In the genomic region with DNA sequence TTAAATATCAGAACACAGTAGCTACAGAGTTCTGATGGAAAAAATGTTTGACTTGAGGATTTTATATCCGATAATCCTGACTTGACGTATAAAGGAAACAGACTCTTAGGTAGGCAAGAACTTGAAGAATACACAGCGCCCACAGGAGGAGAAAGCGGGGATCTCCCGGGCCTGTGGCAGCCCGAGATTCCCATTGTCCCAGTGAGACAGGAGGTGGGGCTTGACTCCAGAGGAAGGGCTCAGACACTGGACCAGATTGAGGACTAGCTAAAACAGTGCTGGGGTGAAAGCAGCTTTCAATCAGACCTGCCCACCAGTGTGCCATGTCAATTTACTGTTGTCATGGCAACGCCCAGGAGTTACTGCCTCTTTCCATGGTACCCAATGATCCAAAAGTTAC, we compare ENCODE assay signal across 26 cellular contexts. TPM values are rescaled to one million over a fixed set of nuclear protein-coding genes. Genes with fewer than 3 reads are reported as not detected.
DNase-seq lines count a peak whose midpoint lies in the region; ATAC-seq, FAIRE-seq and TF ChIP-seq lines count a peak whose summit lies in the region.
"Had no signal": no experiment of that assay in that cellular context is flagged by ENCODE, and none has a peak within 500 bp of the region (broad histone marks: within the 10 kb centered on the region; RNA-seq: fewer than 3 reads in every experiment).

No MANE protein-coding gene starts in this region.

- H2BK5ac ChIP-seq in H1 (ENCODE audit: low read depth, low read length) = no peak overlapping the region

- ATAC-seq in Right ventricle myocardium superior (ENCODE audit: poor library complexity) = no peak
- ATAC-seq: A549, GM23338 had no signal

- no peak overlapping the region for H2BK12ac ChIP-seq in H1 (ENCODE audit: low read depth, low read length)

- CTCF ChIA-PET in H1 (lab: Charles Lee; ENCODE audit: partially characterized antibody) = interaction anchor here (0.8 to 1.3 kb wide), 3 partner anchors 8 to 173 kb away, joined by 3 read pairs; no protein-coding TSS in a partner anchor

- H3K27ac ChIP-seq in H1 (ENCODE audit: low read depth, low read length) (no peak overlapping the region), osteoblast (ENCODE audit: low read depth, low read length) (no peak overlapping the region), ovary (no peak overlapping the region)
- H3K27ac ChIP-seq: A549, SJSA1 had no signal

- TF ChIP-seq CTCF in H1 (IDR thresholded peaks at IDR 0.05; ENCODE audit: control extremely low read depth in 1 of 3, insufficient read depth in 1 of 3, low read depth in 1 of 3, low read length in 3 of 3) (peak in 2 of 3 experiments; percentile 3 to 28; a peak in 1 of 4 replicates), osteoblast (IDR thresholded peaks at IDR 0.05; ENCODE audit: extremely low read depth, low read depth, low read length) (no peak), ovary (IDR thresholded peaks at IDR 0.05) (no peak)

- TF ChIP-seq POLR2A in H1 (IDR thresholded peaks at IDR 0.05; ENCODE audit: control extremely low read depth in 1 of 2, low read depth in 2 of 2, low read length in 2 of 2) (no peak), ovary (IDR thresholded peaks at IDR 0.05) (no peak)

- H3K36me3 ChIP-seq in H1 (ENCODE audit: control insufficient read depth in 2 of 4, insufficient read depth in 4 of 4, low read length in 3 of 4) = no peaks in the 10 kb centered on the region
- no peaks in the 10 kb centered on the region for H3K36me3 ChIP-seq in osteoblast (ENCODE audit: insufficient read depth, low read length)
- no peaks in the 10 kb centered on the region for H3K36me3 ChIP-seq in ovary
- H3K36me3 ChIP-seq: BE2C, MG63, SJSA1 had no signal

- H3K14ac ChIP-seq in H1 (ENCODE audit: insufficient read length) = no peak overlapping the region

- no peaks in the 10 kb centered on the region for H3K79me1 ChIP-seq in H1 (ENCODE audit: low read depth, low read length)

- H3K27me3 ChIP-seq in H1 (replicated peaks in 1 of 4; ENCODE audit: control insufficient read depth in 3 of 4, extremely low read depth in 1 of 4, insufficient read depth in 3 of 4, low read length in 3 of 4) (no peaks in the 10 kb centered on the region), osteoblast (ENCODE audit: insufficient read depth, low read length) (no peaks in the 10 kb centered on the region), ovary (no peaks in the 10 kb centered on the region)
- H3K27me3 ChIP-seq: BE2C, MG63, SJSA1 had no signal

- peaks cover 3 to 23% of the 10 kb centered on the region in 2 experiments; a peak in 3 of 4 replicates for H3K9me3 ChIP-seq in H1 (ENCODE audit: insufficient read depth in 2 of 2, low read depth in 1 of 2, low read length in 1 of 2)
- no peaks in the 10 kb centered on the region for H3K9me3 ChIP-seq in osteoblast (ENCODE audit: low read depth, low read length)
- no peaks in the 10 kb centered on the region for H3K9me3 ChIP-seq in ovary
- H3K9me3 ChIP-seq: MG63 had no signal

- no peak overlapping the region for H4K91ac ChIP-seq in H1 (replicated peaks; ENCODE audit: insufficient read length, low read length)

- no peak overlapping the region for H4K5ac ChIP-seq in H1 (ENCODE audit: insufficient read length, low read depth, low read length)

- H3K4me3 ChIP-seq in H1 (ENCODE audit: extremely low read depth in 1 of 4, insufficient read depth in 2 of 4, low read depth in 3 of 4, low read length in 4 of 4) (no peak overlapping the region), osteoblast (ENCODE audit: insufficient read depth, low read length) (no peak overlapping the region), ovary (no peak overlapping the region)
- H3K4me3 ChIP-seq: A549, GM23338, MG63, SJSA1 had no signal

- TF ChIP-seq EP300 in H1 (IDR thresholded peaks at IDR 0.05; ENCODE audit: borderline replicate concordance in 1 of 2, low read depth in 2 of 2, low read length in 2 of 2) (no peak), ovary (IDR thresholded peaks at IDR 0.05) (no peak)

- no peak overlapping the region for H2AK5ac ChIP-seq in H1 (ENCODE audit: low read depth, low read length)

- no peak overlapping the region for H2AFZ ChIP-seq in H1 (ENCODE audit: low read length)
- no peak overlapping the region for H2AFZ ChIP-seq in osteoblast (ENCODE audit: low read length)
- H2AFZ ChIP-seq: GM23338 had no signal

- no peak overlapping the region for H3K9ac ChIP-seq in H1 (replicated peaks in 1 of 4; ENCODE audit: extremely low read depth in 1 of 4, low read depth in 3 of 4, low read length in 3 of 4)

- intact Hi-C loops in cardiac septum (cut with DNase I) (no loop called here), Right ventricle myocardium superior (cut with DNase I) (no loop called here), ovary (cut with DNase I) (no loop called here)

- DNase-seq in cardiac septum (ENCODE audit: low spot score) = peak; percentile 49
- DNase-seq in Right ventricle myocardium superior = no peak
- peak in 1 of 2 experiments; percentile 38 for DNase-seq in H1 (ENCODE audit: low read depth in 1 of 2, low spot score in 2 of 2)
- DNase-seq in osteoblast (ENCODE audit: insufficient read length, low spot score, missing footprints) = peak; percentile 26
- no peak for DNase-seq in DMS153 treated with DMSO at 0.1 percent for 48 hours (lab: John Stamatoyannopoulos, UW; ENCODE audit: unreplicated experiment)
- DNase-seq in amniotic stem cell (lab: John Stamatoyannopoulos, UW) = no peak
- no peak for DNase-seq in ovary
- DNase-seq: BE2C; CD4-positive, CD25-positive, alpha-beta regulatory T cell; MG63; NCI-H1048; NCI-H1417 treated with DMSO at 0.1 percent for 48 hours; NCI-H187; NCI-H2107; NCI-H226; NCI-H510A treated with DMSO at 0.1 percent for 48 hours; NCI-H82 had no signal

- peak; percentile 7 to 41; a peak in 2 of 4 replicates for TF ChIP-seq RAD21 in H1 (IDR thresholded peaks at IDR 0.05 in 1 of 2, conservative IDR thresholded peaks at IDR 0.05 in 1 of 2; ENCODE audit: low read depth in 2 of 2, low read length in 2 of 2)

- no peak overlapping the region for H4K8ac ChIP-seq in H1 (ENCODE audit: extremely low read depth, insufficient read depth, low read length)

- WGBS in H1 (ENCODE audit: extremely low coverage in 1 of 2, insufficient coverage in 1 of 2, insufficient read length in 1 of 2, insufficient replicate concordance in 2 of 2, low coverage in 1 of 2, low lambda C conversion rate in 2 of 2, missing lambda C conversion rate in 1 of 2), 2 experiments = 77% methylated on average over 7 of the region's 7 CpGs; no CpG with 5 or more reads in 1 of the 2 experiments
- 87 to 91% (median 90%) methylated on average over 7 of the region's 7 CpGs for WGBS in ovary, 3 donors

- H4K20me1 ChIP-seq in H1 (replicated peaks in 1 of 2; ENCODE audit: control insufficient read depth in 1 of 2, insufficient read depth in 2 of 2, low read length in 2 of 2) = peaks cover 0 to 11% of the 10 kb centered on the region in 2 experiments
- H4K20me1 ChIP-seq in osteoblast (ENCODE audit: insufficient read depth, low read length) = no peaks in the 10 kb centered on the region

- no peak for FAIRE-seq in H1 (lab: Jason Lieb, UNC)
- FAIRE-seq: A549, GM12891, RCC 7860 had no signal

- no peak overlapping the region for H3K23ac ChIP-seq in H1 (ENCODE audit: insufficient read length)

- H3K4me1 ChIP-seq in H1 (replicated peaks in 1 of 4; ENCODE audit: control insufficient read depth in 3 of 4, insufficient read depth in 4 of 4, low read length in 3 of 4) (no peaks in the 10 kb centered on the region), osteoblast (ENCODE audit: insufficient read depth, low read length) (no peaks in the 10 kb centered on the region), ovary (ENCODE audit: insufficient read depth) (no peaks in the 10 kb centered on the region)
- H3K4me1 ChIP-seq: A549, BE2C, SJSA1 had no signal

- H3K4me2 ChIP-seq in H1 (ENCODE audit: insufficient read depth in 1 of 2, low read depth in 2 of 2, low read length in 2 of 2) (no peak overlapping the region), osteoblast (ENCODE audit: insufficient read depth, low read length) (no peak overlapping the region)
- H3K4me2 ChIP-seq: A549, GM23338 had no signal

- H2BK15ac ChIP-seq in H1 (ENCODE audit: low read length) = no peak overlapping the region

- H3K4ac ChIP-seq in H1 (replicated peaks; ENCODE audit: insufficient read length, low read depth, low read length) = no peak overlapping the region

- H3K79me2 ChIP-seq in H1 (ENCODE audit: control insufficient read depth in 1 of 2, insufficient read depth in 2 of 2, low read length in 2 of 2) (no peaks in the 10 kb centered on the region; a peak in 1 of 4 replicates), osteoblast (ENCODE audit: insufficient read depth, low read length) (no peaks in the 10 kb centered on the region)

- H3K18ac ChIP-seq in H1 (ENCODE audit: extremely low read depth, low read length) = no peak overlapping the region

- POLR2A ChIA-PET in H1 (lab: Charles Lee; ENCODE audit: partially characterized antibody) = interaction anchor here (0.6 kb wide), 1 partner anchor 408 kb away, joined by 3 read pairs; no protein-coding TSS in a partner anchor

- H3K56ac ChIP-seq in H1 (replicated peaks; ENCODE audit: insufficient read length, low read depth, low read length) = no peak overlapping the region

- H2BK120ac ChIP-seq in H1 (replicated peaks; ENCODE audit: low read depth, low read length) = no peak overlapping the region

- H3K23me2 ChIP-seq in H1 (ENCODE audit: low read depth, low read length) = peaks cover 11% of the 10 kb centered on the region

- H2BK20ac ChIP-seq in H1 (ENCODE audit: low read length) = no peak overlapping the region

TF ChIP-seq in H1, 55 proteins besides CTCF, POLR2A, EP300 and RAD21 (continues in another document):
- TF ChIP-seq KDM4A (IDR thresholded peaks at IDR 0.05; ENCODE audit: low read depth, low read length, severe bottlenecking) (no peak), SUZ12 (IDR thresholded peaks at IDR 0.05; ENCODE audit: low read length) (no peak), JUN (IDR thresholded peaks at IDR 0.05; ENCODE audit: low read depth, low read length) (no peak), NANOG (IDR thresholded peaks at IDR 0.05; ENCODE audit: insufficient read depth, low read depth, low read length, poor library complexity, severe bottlenecking) (no peak), GABPA (IDR thresholded peaks at IDR 0.05; ENCODE audit: borderline replicate concordance, insufficient read depth, low read length) (no peak), TBP (IDR thresholded peaks at IDR 0.05; ENCODE audit: low read depth, low read length) (no peak)

RNA-seq across cellular contexts. Expression of gene C14orf180, which starts 51.1 kb away (rescaled TPM):
- total RNA-seq in cardiac septum = 67.8 TPM
- 42.5 TPM for total RNA-seq in Right ventricle myocardium superior
- total RNA-seq in H1 (2021; fragmentation: NEBNext Ultra II Directional; extraction: Animal tissue kit (Norgen Biotek cat#: 25700)) = not detected in 2 replicates
- polyA plus RNA-seq in H1 (2011; rRNA removed) = not detected in 2 replicates
- polyA plus RNA-seq in H1 (2011; cell fraction: cytosol; rRNA removed) = not detected
- polyA plus RNA-seq in H1 (2011; cell fraction: nucleus; rRNA removed) = not detected
- not detected in 4 replicates for polyA plus RNA-seq in H1 (2012, experiment 1 of 2)
- polyA plus RNA-seq in H1 (2012, experiment 2 of 2) = not detected
- not detected for polyA plus RNA-seq in H1 (2013, experiment 1 of 2)
- not detected for polyA plus RNA-seq in H1 (2013, experiment 2 of 2)
- polyA minus RNA-seq in H1 (2011; rRNA and poly(A)+ RNA removed) = not detected in 2 replicates
- not detected for polyA minus RNA-seq in H1 (2011; cell fraction: cytosol; rRNA and poly(A)+ RNA removed)
- polyA minus RNA-seq in H1 (2011; cell fraction: nucleus; rRNA and poly(A)+ RNA removed) = not detected
- total RNA-seq in osteoblast = not detected in 2 replicates
- total RNA-seq in ovary = under 1 TPM in 5 of 7 donors, not detected in 2; 0.12 to 0.40 (median 0.13) TPM
- polyA plus RNA-seq in ovary = under 1 TPM; 0.12 to 0.35 TPM
- total RNA-seq: CD4-positive, CD25-positive, alpha-beta regulatory T cell; G401; GM23338; LHCN-M2; OCI-LY7; SJSA1 had no signal
- polyA plus RNA-seq: A549; CD4-positive, CD25-positive, alpha-beta regulatory T cell; GM23338; IgD-negative memory B cell had no signal

Comparison
In these comparisons a context has a peak if more than half of its experiments do, and no peak if none do; other contexts are left out.
1. DNase-seq: peak in cardiac septum (single experiment) and osteoblast (single experiment); none in Right ventricle myocardium superior (single experiment), DMS153 treated with DMSO at 0.1 percent for 48 hours (single experiment), amniotic stem cell (single experiment) and ovary (0 of 5).
2. CTCF ChIP-seq: peak in H1 (2 of 3); none in osteoblast (single experiment) and ovary (0 of 3).
3. RNA of gene C14orf180, which starts 51.1 kb away (total RNA-seq): 67.8 TPM in cardiac septum (single experiment) and 42.5 TPM in Right ventricle myocardium superior (single experiment); 0.12 to 0.40 TPM in ovary, not detected in H1 and not detected in osteoblast; every median in the first group is over 10 times any median in the second.